Comparison of ENCODE assay signal across 33 cellular contexts in genomic region chr12:45839917-45840316, GRCh38.
"Had no signal": no experiment of that assay in that cellular context is flagged by ENCODE, and none has a peak within 500 bp of the region (broad histone marks: within the 10 kb centered on the region; RNA-seq: fewer than 3 reads in every experiment).

No MANE protein-coding gene starts in this region.

- H3K4me3 Mint-ChIP-seq: immature natural killer cell; mesothelial cell of epicardium; natural killer cell; nephron progenitor cell; neural progenitor cell; stimulated activated memory B cell treated with anti-CD40 and anti-IgM and Interleukin-4, amounts not matched to agents 10 μg/mL and 1 μg/mL and 100 μg/mL, for 72 hours; stimulated activated naive CD8-positive, alpha-beta T cell treated with anti-CD3 and anti-CD28 coated beads, Interleukin-15, amount 100 ng/mL, for 72 hours had no signal

- H3K4me3 ChIP-seq: left lung, lower lobe of right lung, neural progenitor cell, ovary, right atrium auricular region, right lobe of liver, smooth muscle cell, testis, thyroid gland, transverse colon, upper lobe of left lung, vagina had no signal

- ATAC-seq: left colon; left lung; lower lobe of right lung; natural killer cell; right lobe of liver; stimulated activated memory B cell treated with anti-CD40 and anti-IgM and Interleukin-4, amounts not matched to agents 10 μg/mL and 1 μg/mL and 100 μg/mL, for 72 hours; stimulated activated naive CD8-positive, alpha-beta T cell treated with anti-CD3 and anti-CD28 coated beads, Interleukin-15, amount 100 ng/mL, for 72 hours had no signal

- H3K27me3 Mint-ChIP-seq: naive B cell; progenitor cell of endocrine pancreas; stimulated activated memory B cell treated with anti-CD40 and anti-IgM and Interleukin-4, amounts not matched to agents 10 μg/mL and 1 μg/mL and 100 μg/mL, for 72 hours; stimulated activated naive CD8-positive, alpha-beta T cell treated with anti-CD3 and anti-CD28 coated beads, Interleukin-15, amount 100 ng/mL, for 72 hours had no signal

- H3K27ac Mint-ChIP-seq: mesothelial cell of epicardium; nephron progenitor cell; neural progenitor cell; progenitor cell of endocrine pancreas; stimulated activated memory B cell treated with anti-CD40 and anti-IgM and Interleukin-4, amounts not matched to agents 10 μg/mL and 1 μg/mL and 100 μg/mL, for 72 hours; stimulated activated naive CD8-positive, alpha-beta T cell treated with anti-CD3 and anti-CD28 coated beads, Interleukin-15, amount 100 ng/mL, for 72 hours had no signal

- H2AFZ ChIP-seq: neural progenitor cell had no signal

- H3K9ac ChIP-seq: neural progenitor cell had no signal

- H3K9me3 Mint-ChIP-seq: immature natural killer cell; natural killer cell; stimulated activated memory B cell treated with anti-CD40 and anti-IgM and Interleukin-4, amounts not matched to agents 10 μg/mL and 1 μg/mL and 100 μg/mL, for 72 hours; stimulated activated naive CD8-positive, alpha-beta T cell treated with anti-CD3 and anti-CD28 coated beads, Interleukin-15, amount 100 ng/mL, for 72 hours had no signal

- H3K27me3 ChIP-seq: left lung, neural progenitor cell, neutrophil, ovary, right atrium auricular region, right lobe of liver, testis, thyroid gland, transverse colon, upper lobe of left lung, vagina had no signal

- H3K4me2 ChIP-seq: neural progenitor cell, smooth muscle cell had no signal

- H3K4me1 Mint-ChIP-seq: mesothelial cell of epicardium; naive B cell; nephron progenitor cell; neural progenitor cell; stimulated activated memory B cell treated with anti-CD40 and anti-IgM and Interleukin-4, amounts not matched to agents 10 μg/mL and 1 μg/mL and 100 μg/mL, for 72 hours; stimulated activated naive CD8-positive, alpha-beta T cell treated with anti-CD3 and anti-CD28 coated beads, Interleukin-15, amount 100 ng/mL, for 72 hours had no signal

- H3K9me3 ChIP-seq: left lung, lower lobe of right lung, neutrophil, ovary, right atrium auricular region, right lobe of liver, testis, thyroid gland, transverse colon, upper lobe of left lung, vagina had no signal

- DNase-seq: hypothalamus; immature natural killer cell; kidney; left colon; left lung; lower lobe of right lung; mesendoderm; naive B cell; natural killer cell; nephron progenitor cell; occipital lobe; ovary; right lobe of liver; stimulated activated CD4-positive, alpha-beta T cell treated with anti-CD3 and anti-CD28 coated beads, Interleukin-1b, Interleukin-23, amount 100 ng/mL, for 48 hours; stimulated activated CD4-positive, alpha-beta T cell treated with anti-CD3 and anti-CD28 coated beads, Interleukin-2, amount 100 ng/mL, for 48 hours; stimulated activated CD4-positive, alpha-beta T cell treated with anti-CD3 and anti-CD28 coated beads, Interleukin-4, amount 100 ng/mL, for 4 hours; stimulated activated CD8-positive, alpha-beta memory T cell treated with anti-CD3 and anti-CD28 coated beads, Interleukin-4, amount 100 ng/mL, for 48 hours; stimulated activated naive CD4-positive, alpha-beta T cell treated with Interleukin-2 at 50 U/mL for 16 hours; stimulated activated naive CD8-positive, alpha-beta T cell treated with anti-CD3 and anti-CD28 coated beads, Interleukin-15, amount 100 ng/mL, for 72 hours; substantia nigra; testis; thyroid gland; transverse colon; upper lobe of left lung had no signal

- H3K36me3 ChIP-seq: ovary had no signal

- H3K27ac ChIP-seq: left lung, lower lobe of right lung, neural progenitor cell, neutrophil, ovary, right atrium auricular region, right lobe of liver, testis, thyroid gland, transverse colon, upper lobe of left lung, vagina had no signal

- FAIRE-seq: islet of Langerhans, kidney had no signal

- H3K4me1 ChIP-seq: left lung, lower lobe of right lung, neural progenitor cell, right atrium auricular region, right lobe of liver, testis, thyroid gland, transverse colon, upper lobe of left lung, vagina had no signal
